6 cellular contexts compared by ENCODE assay signal in genomic region chr14:23583761-23584526, GRCh38. TPM values are rescaled to one million over a fixed set of nuclear protein-coding genes. Genes with fewer than 3 reads are reported as not detected.
"Had no signal": no experiment of that assay in that cellular context is flagged by ENCODE, and none has a peak within 500 bp of the region (broad histone marks: within the 10 kb centered on the region; RNA-seq: fewer than 3 reads in every experiment).

No MANE protein-coding gene starts in this region.

RNA-seq across cellular contexts. Expression of gene JPH4, which starts 5.4 kb away (rescaled TPM):
- total RNA-seq: activated CD4-positive, alpha-beta T cell treated with anti-CD3 and anti-CD28 coated beads, Interleukin-2, amount 10 ng/mL, durations not matched to agents 24 days and 14 days; activated T-helper 17 cell treated with anti-CD3 and anti-CD28 coated beads, Interleukin-2, amount 50 U/mL, for 72 hours; T-helper 2 cell treated with Interferon-gamma antibody and Interleukin-4, amounts not matched to agents 100 ng/mL and 5 ng/mL, for 36 hours had no signal

RNA-seq across cellular contexts. Expression of gene DHRS2, which starts 52.2 kb away (rescaled TPM):
- total RNA-seq: ascending aorta, cardiac muscle cell, Right ventricle myocardium superior had no signal
